ENCODE assay signal across 11 cellular contexts in genomic region chr5:163079618-163080017, GRCh38.
DNase-seq lines count a peak whose midpoint lies in the region; ATAC-seq and TF ChIP-seq lines count a peak whose summit lies in the region.
"Had no signal": no experiment of that assay in that cellular context is flagged by ENCODE, and none has a peak within 500 bp of the region (broad histone marks: within the 10 kb centered on the region; RNA-seq: fewer than 3 reads in every experiment).

No MANE protein-coding gene starts in this region.

- H3K27ac ChIP-seq in gastroesophageal sphincter (no peak overlapping the region), esophagus muscularis mucosa (replicated peaks in 1 of 4) (no peak overlapping the region)
- H3K27ac ChIP-seq: SK-N-MC had no signal

- no peaks in the 10 kb centered on the region for H3K36me3 ChIP-seq in gastroesophageal sphincter
- no peaks in the 10 kb centered on the region for H3K36me3 ChIP-seq in esophagus muscularis mucosa

- H3K9me3 ChIP-seq in gastroesophageal sphincter (peaks cover 0 to 19% (median 0%) of the 10 kb centered on the region in 3 donors), esophagus muscularis mucosa (peaks cover 0 to 17% (median 13%) of the 10 kb centered on the region in 4 donors)

- CTCF ChIA-PET in HEK293T (lab: Yijun Ruan, JAX), result interaction anchor here (1.6 kb wide), 1 partner anchor 329 kb away, joined by 3 read pairs; no protein-coding TSS in a partner anchor

- H3K4me1 ChIP-seq in gastroesophageal sphincter, result no peaks in the 10 kb centered on the region
- H3K4me1 ChIP-seq in esophagus muscularis mucosa, result no peaks in the 10 kb centered on the region

- WGBS in gastroesophageal sphincter (ENCODE audit: low coverage in 1 of 2), 2 donors, result 58 to 83% methylated on average over 3 of the region's 3 CpGs
- WGBS in esophagus muscularis mucosa, result 64% methylated on average over 3 of the region's 3 CpGs

- TF ChIP-seq CTCF in fibroblast of mammary gland (conservative IDR thresholded peaks at IDR 0.05; ENCODE audit: control insufficient read depth, insufficient read depth, low read depth, low read length) (peak; percentile 7), gastroesophageal sphincter (IDR thresholded peaks at IDR 0.05) (no peak), esophagus muscularis mucosa (IDR thresholded peaks at IDR 0.05) (no peak)

- H3K4me3 ChIP-seq in fibroblast of mammary gland (ENCODE audit: control insufficient read depth, low read depth, low read length), result no peak overlapping the region
- H3K4me3 ChIP-seq in gastroesophageal sphincter, result no peak overlapping the region
- H3K4me3 ChIP-seq in esophagus muscularis mucosa, result no peak overlapping the region
- H3K4me3 ChIP-seq: SK-N-MC had no signal

- intact Hi-C loops in esophagus muscularis mucosa (cut with DNase I), result no loop called here

- H3K27me3 ChIP-seq in gastroesophageal sphincter, result no peaks in the 10 kb centered on the region
- H3K27me3 ChIP-seq in esophagus muscularis mucosa, result no peaks in the 10 kb centered on the region

- POLR2A ChIA-PET in HEK293T (lab: Yijun Ruan, JAX), result no interaction called here

- TF ChIP-seq EP300 in gastroesophageal sphincter (IDR thresholded peaks at IDR 0.05) (no peak), esophagus muscularis mucosa (IDR thresholded peaks at IDR 0.05) (no peak)

- TF ChIP-seq POLR2A in gastroesophageal sphincter (IDR thresholded peaks at IDR 0.05), result no peak
- no peak for TF ChIP-seq POLR2A in esophagus muscularis mucosa (IDR thresholded peaks at IDR 0.05; ENCODE audit: low read depth)

- DNase-seq in HEK293T (ENCODE audit: extremely low spot score) (peak; percentile 7), NAMALWA (ENCODE audit: low spot score) (peak; percentile 51), fibroblast of mammary gland (ENCODE audit: low read depth) (no peak), esophagus muscularis mucosa (ENCODE audit: extremely low spot score) (no peak)
- DNase-seq in activated T-cell treated with anti-CD3 and anti-CD28 coated beads, Interleukin-2, amount 50 U/mL, for 1 hour, result no peak
- DNase-seq: activated T-cell treated with anti-CD3 and anti-CD28 coated beads, Interleukin-2, amount 50 U/mL, for 72 hours; NCI-H1417 had no signal

- ATAC-seq in GM18511 (IDR thresholded peaks at IDR 0.05; ENCODE audit: unreplicated experiment), result peak; percentile 85
- no peak for ATAC-seq in gastroesophageal sphincter
- ATAC-seq in GM21786 (IDR thresholded peaks at IDR 0.05; ENCODE audit: unreplicated experiment), result no peak
- ATAC-seq: activated T-cell treated with anti-CD3 and anti-CD28 coated beads, Interleukin-2, amount 50 U/mL, for 72 hours had no signal

TF ChIP-seq in HEK293T, 16 proteins besides CTCF, POLR2A, EP300 and RAD21:
- TF ChIP-seq SP1 (IDR thresholded peaks at IDR 0.05), result no peak
- no peak for TF ChIP-seq ELF4 (IDR thresholded peaks at IDR 0.05)
- TF ChIP-seq FOXA1 (IDR thresholded peaks at IDR 0.05), result no peak
- no peak for TF ChIP-seq SUZ12 (IDR thresholded peaks at IDR 0.05)
- no peak for TF ChIP-seq NFRKB (IDR thresholded peaks at IDR 0.05)
- TF ChIP-seq HDGF (IDR thresholded peaks at IDR 0.05; ENCODE audit: borderline replicate concordance), result no peak
- TF ChIP-seq FOXM1 (IDR thresholded peaks at IDR 0.05; ENCODE audit: borderline replicate concordance), result no peak
- no peak for TF ChIP-seq TARDBP (IDR thresholded peaks at IDR 0.05)
- TF ChIP-seq CTBP1 (IDR thresholded peaks at IDR 0.05; ENCODE audit: borderline replicate concordance), result no peak
- no peak for TF ChIP-seq FOXK2 (IDR thresholded peaks at IDR 0.05)
- TF ChIP-seq BHLHE40 (IDR thresholded peaks at IDR 0.05; ENCODE audit: borderline replicate concordance), result no peak
- no peak for TF ChIP-seq PKNOX1 (IDR thresholded peaks at IDR 0.05)
- TF ChIP-seq LEF1 (IDR thresholded peaks at IDR 0.05; ENCODE audit: borderline replicate concordance), result no peak
- no peak for TF ChIP-seq ZNF384 (IDR thresholded peaks at IDR 0.05)
- TF ChIP-seq L3MBTL2 (conservative IDR thresholded peaks at IDR 0.05), result no peak
- TF ChIP-seq ARNT (IDR thresholded peaks at IDR 0.05), result no peak

Comparison
In these comparisons a context has a peak if more than half of its experiments do, and no peak if none do; other contexts are left out.
1. DNase-seq: peak in HEK293T (single experiment) and NAMALWA (single experiment); none in fibroblast of mammary gland (single experiment), activated T-cell treated with anti-CD3 and anti-CD28 coated beads, Interleukin-2, amount 50 U/mL, for 1 hour (single experiment) and esophagus muscularis mucosa (single experiment).